Comparison of ENCODE assay signal across 22 cellular contexts in genomic region chr2:32118055-32118454, GRCh38. TPM values are rescaled to one million over a fixed set of nuclear protein-coding genes. Genes with fewer than 3 reads are reported as not detected.
DNase-seq lines count a peak whose midpoint lies in the region; ATAC-seq, FAIRE-seq and TF ChIP-seq lines count a peak whose summit lies in the region.
"Had no signal": no experiment of that assay in that cellular context is flagged by ENCODE, and none has a peak within 500 bp of the region (broad histone marks: within the 10 kb centered on the region; RNA-seq: fewer than 3 reads in every experiment).

No MANE protein-coding gene starts in this region.

- H3K4me3 ChIP-seq in A549: no peak overlapping the region

- no peaks in the 10 kb centered on the region for H3K9me3 Mint-ChIP-seq in activated CD4-positive, alpha-beta T cell treated with anti-CD3 and anti-CD28 coated beads for 36 hours (ENCODE audit: low read depth)
- no peaks in the 10 kb centered on the region for H3K9me3 Mint-ChIP-seq in activated CD4-positive, alpha-beta T cell treated with anti-CD3 and anti-CD28 coated beads, Interleukin-2, amount 10 ng/mL, durations not matched to agents 24 days and 14 days
- no peaks in the 10 kb centered on the region for H3K9me3 Mint-ChIP-seq in activated T-helper 17 cell treated with anti-CD3 and anti-CD28 coated beads, Interleukin-2, amount 50 U/mL, for 72 hours
- no peaks in the 10 kb centered on the region for H3K9me3 Mint-ChIP-seq in naive thymus-derived CD8-positive, alpha-beta T cell
- H3K9me3 Mint-ChIP-seq: CD4-positive, CD25-positive, alpha-beta regulatory T cell; HFFc6; IgD-negative memory B cell had no signal

- no peak for TF ChIP-seq POLR2A in A549 (IDR thresholded peaks at IDR 0.05; ENCODE audit: low read length)

- peak; percentile 7 for FAIRE-seq in A549 (lab: Jason Lieb, UNC)
- FAIRE-seq: D721Med, G401.6, GM12891, GM18507, HTR-8/SVneo had no signal

- H3K9me3 ChIP-seq in A549: no peaks in the 10 kb centered on the region
- H3K9me3 ChIP-seq: BE2C, Caco-2 had no signal

- no peak overlapping the region for H3K27ac Mint-ChIP-seq in activated CD4-positive, alpha-beta T cell treated with anti-CD3 and anti-CD28 coated beads for 36 hours
- no peak overlapping the region for H3K27ac Mint-ChIP-seq in activated CD4-positive, alpha-beta T cell treated with anti-CD3 and anti-CD28 coated beads, Interleukin-2, amount 10 ng/mL, durations not matched to agents 24 days and 14 days
- peak overlapping the region; percentile 50 for H3K27ac Mint-ChIP-seq in activated T-helper 17 cell treated with anti-CD3 and anti-CD28 coated beads, Interleukin-2, amount 50 U/mL, for 72 hours
- H3K27ac Mint-ChIP-seq in naive thymus-derived CD8-positive, alpha-beta T cell: no peak overlapping the region
- H3K27ac Mint-ChIP-seq: CD4-positive, CD25-positive, alpha-beta regulatory T cell; HFFc6; IgD-negative memory B cell had no signal

- no peaks in the 10 kb centered on the region for H3K27me3 Mint-ChIP-seq in activated CD4-positive, alpha-beta T cell treated with anti-CD3 and anti-CD28 coated beads for 36 hours
- H3K27me3 Mint-ChIP-seq in activated CD4-positive, alpha-beta T cell treated with anti-CD3 and anti-CD28 coated beads, Interleukin-2, amount 10 ng/mL, durations not matched to agents 24 days and 14 days: no peaks in the 10 kb centered on the region
- H3K27me3 Mint-ChIP-seq in activated T-helper 17 cell treated with anti-CD3 and anti-CD28 coated beads, Interleukin-2, amount 50 U/mL, for 72 hours: no peaks in the 10 kb centered on the region
- no peaks in the 10 kb centered on the region for H3K27me3 Mint-ChIP-seq in naive thymus-derived CD8-positive, alpha-beta T cell
- H3K27me3 Mint-ChIP-seq: CD4-positive, CD25-positive, alpha-beta regulatory T cell; IgD-negative memory B cell had no signal

- no peak overlapping the region for H3K4me2 ChIP-seq in A549

- peaks cover 10% of the 10 kb centered on the region for H3K36me3 Mint-ChIP-seq in activated CD4-positive, alpha-beta T cell treated with anti-CD3 and anti-CD28 coated beads for 36 hours (ENCODE audit: low read depth)
- peaks cover 18% of the 10 kb centered on the region for H3K36me3 Mint-ChIP-seq in activated CD4-positive, alpha-beta T cell treated with anti-CD3 and anti-CD28 coated beads, Interleukin-2, amount 10 ng/mL, durations not matched to agents 24 days and 14 days (ENCODE audit: low read depth)
- H3K36me3 Mint-ChIP-seq in activated T-helper 17 cell treated with anti-CD3 and anti-CD28 coated beads, Interleukin-2, amount 50 U/mL, for 72 hours (ENCODE audit: low read depth): peaks cover 62% of the 10 kb centered on the region
- peaks cover 0 to 67% (median 16%) of the 10 kb centered on the region in 3 donors for H3K36me3 Mint-ChIP-seq in naive thymus-derived CD8-positive, alpha-beta T cell

- no peak for TF ChIP-seq EP300 in A549 (IDR thresholded peaks at IDR 0.05)

- no peak overlapping the region for H3K4me3 Mint-ChIP-seq in activated CD4-positive, alpha-beta T cell treated with anti-CD3 and anti-CD28 coated beads for 36 hours
- no peak overlapping the region for H3K4me3 Mint-ChIP-seq in activated CD4-positive, alpha-beta T cell treated with anti-CD3 and anti-CD28 coated beads, Interleukin-2, amount 10 ng/mL, durations not matched to agents 24 days and 14 days
- no peak overlapping the region for H3K4me3 Mint-ChIP-seq in activated T-helper 17 cell treated with anti-CD3 and anti-CD28 coated beads, Interleukin-2, amount 50 U/mL, for 72 hours
- no peak overlapping the region for H3K4me3 Mint-ChIP-seq in naive thymus-derived CD8-positive, alpha-beta T cell
- H3K4me3 Mint-ChIP-seq: HFFc6, IgD-negative memory B cell had no signal

- CTCF ChIA-PET in activated CD4-positive, alpha-beta T cell treated with anti-CD3 and anti-CD28 coated beads for 36 hours (lab: Charles Lee): interaction anchor here (0.6 kb wide), 1 partner anchor 15 kb away, joined by 3 read pairs; no protein-coding TSS in a partner anchor
- CTCF ChIA-PET in A549 (lab: Yijun Ruan, JAX): no interaction called here

- intact Hi-C loops in activated CD4-positive, alpha-beta T cell treated with anti-CD3 and anti-CD28 coated beads for 36 hours (cut with DNase I, micrococcal nuclease): no loop called here
- intact Hi-C loops in activated CD4-positive, alpha-beta T cell treated with anti-CD3 and anti-CD28 coated beads, Interleukin-2, amount 10 ng/mL, durations not matched to agents 24 days and 14 days (cut with micrococcal nuclease): no loop called here

- no peak overlapping the region for H3K27ac ChIP-seq in A549

- H3K4me1 ChIP-seq in A549: no peaks in the 10 kb centered on the region
- H3K4me1 ChIP-seq: BE2C, Caco-2 had no signal

- DNase-seq in activated CD4-positive, alpha-beta T cell treated with anti-CD3 and anti-CD28 coated beads for 36 hours: no peak
- DNase-seq in activated CD4-positive, alpha-beta T cell treated with anti-CD3 and anti-CD28 coated beads, Interleukin-2, amount 10 ng/mL, durations not matched to agents 24 days and 14 days: no peak
- DNase-seq in A549 (ENCODE audit: low read depth in 1 of 2, low spot score in 1 of 2): no peak
- DNase-seq in iris pigment epithelial cell (ENCODE audit: low read depth): peak; percentile 1
- no peak for DNase-seq in naive thymus-derived CD8-positive, alpha-beta T cell
- DNase-seq in NCI-H1694 (lab: John Stamatoyannopoulos, UW): no peak
- DNase-seq: 8988T, BE2C, C1 segment of cervical spinal cord, Caco-2, GOT3, H7, HFFc6 had no signal

- no peak for TF ChIP-seq RAD21 in A549 (conservative IDR thresholded peaks at IDR 0.05 in 1 of 2, IDR thresholded peaks at IDR 0.05 in 1 of 2)

- 87% methylated on average over 3 of the region's 3 CpGs for WGBS in A549 (ENCODE audit: missing lambda C conversion rate)

- ATAC-seq in activated CD4-positive, alpha-beta T cell treated with anti-CD3 and anti-CD28 coated beads for 36 hours: peak; percentile 33
- ATAC-seq in A549: no peak
- no peak for ATAC-seq in activated T-helper 17 cell treated with anti-CD3 and anti-CD28 coated beads, Interleukin-2, amount 50 U/mL, for 72 hours (replicated peaks)
- no peak for ATAC-seq in naive thymus-derived CD8-positive, alpha-beta T cell
- ATAC-seq: HCT116 had no signal

- no peak for TF ChIP-seq CTCF in A549 (IDR thresholded peaks at IDR 0.05)

- peaks cover 18% of the 10 kb centered on the region for H3K4me1 Mint-ChIP-seq in activated CD4-positive, alpha-beta T cell treated with anti-CD3 and anti-CD28 coated beads for 36 hours
- H3K4me1 Mint-ChIP-seq in activated CD4-positive, alpha-beta T cell treated with anti-CD3 and anti-CD28 coated beads, Interleukin-2, amount 10 ng/mL, durations not matched to agents 24 days and 14 days: peaks cover 7% of the 10 kb centered on the region
- H3K4me1 Mint-ChIP-seq in activated T-helper 17 cell treated with anti-CD3 and anti-CD28 coated beads, Interleukin-2, amount 50 U/mL, for 72 hours: peaks cover 11% of the 10 kb centered on the region
- peaks cover 0 to 3% (median 1%) of the 10 kb centered on the region in 4 donors for H3K4me1 Mint-ChIP-seq in naive thymus-derived CD8-positive, alpha-beta T cell
- H3K4me1 Mint-ChIP-seq: IgD-negative memory B cell had no signal

- POLR2A ChIA-PET in activated CD4-positive, alpha-beta T cell treated with anti-CD3 and anti-CD28 coated beads for 36 hours (lab: Charles Lee): no interaction called here
- POLR2A ChIA-PET in A549 (lab: Yijun Ruan, JAX): no interaction called here
- POLR2A ChIA-PET in naive thymus-derived CD8-positive, alpha-beta T cell (lab: Charles Lee): no interaction called here

TF ChIP-seq in A549, 52 proteins besides CTCF, POLR2A, EP300 and RAD21:
- TF ChIP-seq KDM5A (IDR thresholded peaks at IDR 0.05): no peak
- TF ChIP-seq MYC (IDR thresholded peaks at IDR 0.05; ENCODE audit: borderline replicate concordance, low read length): no peak
- no peak for TF ChIP-seq NR3C1 (IDR thresholded peaks at IDR 0.05)
- TF ChIP-seq ESRRA (IDR thresholded peaks at IDR 0.05; ENCODE audit: borderline replicate concordance, low read length): no peak
TF ChIP-seq in A549: peak in this region for 0.

RNA-seq across cellular contexts. Expression of gene SLC30A6, which starts 47.6 kb away (rescaled TPM):
- total RNA-seq in activated CD4-positive, alpha-beta T cell treated with anti-CD3 and anti-CD28 coated beads for 36 hours: 10 to 100 TPM; 19.4 to 25.2 TPM
- 26.0 and 27.4 TPM in 2 replicates for total RNA-seq in activated CD4-positive, alpha-beta T cell treated with anti-CD3 and anti-CD28 coated beads, Interleukin-2, amount 10 ng/mL, durations not matched to agents 24 days and 14 days
- polyA plus RNA-seq in A549 (2011; rRNA removed) (54.0 and 69.5 TPM in 2 replicates), A549 (2017; fragmentation: RNase III; extraction: RNeasy Plus Mini Kit Qiagen cat#74134 plus additional on column Dnase treatment) (22.7 to 23.3 TPM (median 23.1 TPM) in 3 replicates)
- polyA plus RNA-seq in A549 (2012; cell fraction: cytosol; rRNA removed): 11.2 and 12.2 TPM in 2 replicates
- 6.1 and 11.3 TPM in 2 replicates for polyA plus RNA-seq in A549 (2012; cell fraction: nucleus; rRNA removed)
- 33.9 and 37.4 TPM in 2 replicates for polyA minus RNA-seq in A549 (2011; rRNA and poly(A)+ RNA removed)
- total RNA-seq in activated T-helper 17 cell treated with anti-CD3 and anti-CD28 coated beads, Interleukin-2, amount 50 U/mL, for 72 hours: 10 to 100 TPM; 22.2 to 22.3 TPM
- 10 to 100 TPM; 20.7 to 21.6 TPM for total RNA-seq in naive thymus-derived CD8-positive, alpha-beta T cell
- polyA plus RNA-seq in naive thymus-derived CD8-positive, alpha-beta T cell: 10 to 100 TPM in 1 of 3 donors, 1 to 10 TPM in 2; 8.9 to 10.3 (median 9.6) TPM

RNA-seq across cellular contexts. Expression of gene SPAST, which starts 54.7 kb away (rescaled TPM):
- 10 to 100 TPM; 16.8 to 19.5 TPM for total RNA-seq in activated CD4-positive, alpha-beta T cell treated with anti-CD3 and anti-CD28 coated beads for 36 hours
- 19.5 and 20.9 TPM in 2 replicates for total RNA-seq in activated CD4-positive, alpha-beta T cell treated with anti-CD3 and anti-CD28 coated beads, Interleukin-2, amount 10 ng/mL, durations not matched to agents 24 days and 14 days
- polyA plus RNA-seq in A549 (2011; rRNA removed): 31.1 and 36.3 TPM in 2 replicates
- 5.3 and 6.0 TPM in 2 replicates for polyA plus RNA-seq in A549 (2012; cell fraction: cytosol; rRNA removed)
- 2.6 and 3.6 TPM in 2 replicates for polyA plus RNA-seq in A549 (2012; cell fraction: nucleus; rRNA removed)
- 18.3 to 19.1 TPM (median 18.7 TPM) in 3 replicates for polyA plus RNA-seq in A549 (2017; fragmentation: RNase III; extraction: RNeasy Plus Mini Kit Qiagen cat#74134 plus additional on column Dnase treatment)
- 14.4 and 15.4 TPM in 2 replicates for polyA minus RNA-seq in A549 (2011; rRNA and poly(A)+ RNA removed)
- total RNA-seq in activated T-helper 17 cell treated with anti-CD3 and anti-CD28 coated beads, Interleukin-2, amount 50 U/mL, for 72 hours: 10 to 100 TPM; 12.5 to 19.6 TPM
- 10 to 100 TPM; 24.8 to 24.9 TPM for total RNA-seq in naive thymus-derived CD8-positive, alpha-beta T cell
- polyA plus RNA-seq in naive thymus-derived CD8-positive, alpha-beta T cell: 1 to 10 TPM; 6.8 to 9.7 (median 9.0) TPM
